8 cellular contexts compared by ENCODE assay signal in the genomic region with DNA sequence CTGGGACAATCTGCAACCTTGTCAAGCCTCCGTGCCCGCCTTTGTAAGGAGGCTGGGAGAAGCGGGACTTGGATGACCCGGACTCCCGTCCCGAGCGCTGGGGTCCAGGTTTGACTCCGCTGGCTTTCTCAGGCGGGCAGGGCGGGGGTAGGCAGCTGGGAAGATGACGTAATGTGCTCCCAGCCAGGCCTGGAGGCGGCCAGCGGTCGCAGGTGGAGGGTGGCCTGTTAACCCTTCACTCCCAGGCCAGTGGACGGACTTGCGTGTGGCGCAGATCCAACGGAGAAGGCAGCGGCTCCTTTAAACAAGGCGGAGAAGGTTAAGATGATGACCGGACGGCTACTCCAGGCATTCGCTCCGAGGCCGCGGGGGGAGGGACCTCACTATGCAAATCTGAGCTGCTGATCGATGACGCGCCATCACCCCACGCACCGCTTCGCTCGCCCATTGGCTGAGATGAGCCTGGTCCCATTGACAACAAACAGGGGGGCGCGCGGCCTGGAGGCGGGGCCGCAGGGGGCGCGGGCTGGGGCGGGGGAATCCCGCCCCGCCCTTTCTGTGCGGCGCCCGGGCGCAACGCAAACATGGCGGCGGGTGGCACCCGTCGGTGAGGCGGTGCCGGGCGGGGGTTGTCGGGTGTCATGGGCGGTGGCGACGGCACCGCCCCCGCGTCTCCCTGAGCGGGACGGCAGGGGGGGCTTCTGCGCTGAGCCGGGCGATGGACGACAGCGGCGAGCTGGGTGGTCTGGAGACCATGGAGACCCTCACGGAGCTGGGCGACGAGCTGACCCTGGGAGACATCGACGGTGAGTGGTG. TPM values are rescaled to one million over a fixed set of nuclear protein-coding genes. Genes with fewer than 3 reads are reported as not detected.
DNase-seq lines count a peak whose midpoint lies in the region; ATAC-seq, FAIRE-seq and TF ChIP-seq lines count a peak whose summit lies in the region.

A gene (plus strand): TSS at position 553 of the 816 bp plus-strand sequence. CDS start 166 bp downstream, at position 719.

- no peaks in the 10 kb centered on the region for H3K27me3 ChIP-seq in adrenal gland
- no peaks in the 10 kb centered on the region for H3K27me3 ChIP-seq in heart left ventricle

- peak within 1 kb of the TSS; percentile 97 for H3K4me3 Mint-ChIP-seq in type B pancreatic cell

- WGBS in adrenal gland, 4 donors: 0 to 1% (median 0%) methylated on average over 5 to 75 of the region's 75 CpGs
- 0 to 1% (median 0%) methylated on average over 31 to 75 of the region's 75 CpGs for WGBS in heart left ventricle, 4 donors

- peaks cover 24% of the 10 kb centered on the region for H3K4me1 Mint-ChIP-seq in type B pancreatic cell (ENCODE audit: unreplicated experiment)

- H3K27ac ChIP-seq in adrenal gland: peak within 1 kb of the TSS; percentile 87 to 99 (median 96)
- H3K27ac ChIP-seq in heart left ventricle: peak within 1 kb of the TSS; percentile 90 to 99 (median 94)

- TF ChIP-seq POLR2A in GM12892 (IDR thresholded peaks at IDR 0.05; ENCODE audit: low read depth, low read length): peak; percentile 89
- peak; percentile 75 to 88 for TF ChIP-seq POLR2A in adrenal gland (IDR thresholded peaks at IDR 0.05)
- TF ChIP-seq POLR2A in heart left ventricle (IDR thresholded peaks at IDR 0.05): peak in 1 of 2 donors; percentile 74

- no peaks in the 10 kb centered on the region for H3K27me3 Mint-ChIP-seq in type B pancreatic cell

- FAIRE-seq in GM12892 (lab: Jason Lieb, UNC): peak; percentile 100

- H3K27ac Mint-ChIP-seq in type B pancreatic cell: peak within 1 kb of the TSS; percentile 98

- DNase-seq in GM12892 (ENCODE audit: insufficient read length): peak; percentile 94
- peak; percentile 99 for DNase-seq in NCI-H146 (lab: John Stamatoyannopoulos, UW)
- DNase-seq in T-helper 1 cell: peak; percentile 96 to 99 (median 98)
- DNase-seq in adrenal gland: peak; percentile 100
- peak; percentile 100 for DNase-seq in heart left ventricle
- DNase-seq in pons (ENCODE audit: low spot score): peak; percentile 99
- peak; percentile 99 for DNase-seq in type B pancreatic cell (ENCODE audit: extremely low spot score, unreplicated experiment)

- H3K36me3 ChIP-seq in adrenal gland (replicated peaks in 1 of 2) (peaks cover 0 to 20% of the 10 kb centered on the region in 2 donors), heart left ventricle (peaks cover 0 to 18% (median 13%) of the 10 kb centered on the region in 9 donors)

- peaks cover 20% of the 10 kb centered on the region for H3K36me3 Mint-ChIP-seq in type B pancreatic cell

- H3K4me3 ChIP-seq in adrenal gland: peak within 1 kb of the TSS; percentile 26 to 91 (median 69)
- H3K4me3 ChIP-seq in heart left ventricle: peak within 1 kb of the TSS; percentile 76 to 99 (median 96)

- ATAC-seq in HG02852 (IDR thresholded peaks at IDR 0.05; ENCODE audit: unreplicated experiment) (peak; percentile 83), heart left ventricle (peak; percentile 97 to 99 (median 98))

- H3K9me3 Mint-ChIP-seq in type B pancreatic cell: no peaks in the 10 kb centered on the region

- intact Hi-C loops in adrenal gland (cut with DNase I) (no loop called here), heart left ventricle (cut with DNase I) (loop anchor here in 4 of 10 donors (1.0 to 10.0 kb wide), 5 partner anchors 32 to 242 kb away; a partner anchor contains a TSS)

- TF ChIP-seq CTCF in adrenal gland (IDR thresholded peaks at IDR 0.05) (peak in 2 of 6 experiments; percentile 9 to 14), heart left ventricle (IDR thresholded peaks at IDR 0.05) (peak in 3 of 12 donors; percentile 8 to 21 (median 17)), type B pancreatic cell (conservative IDR thresholded peaks at IDR 0.05) (no peak)

- H3K4me1 ChIP-seq in adrenal gland (replicated peaks in 1 of 2) (peaks cover 26 to 42% of the 10 kb centered on the region in 2 donors), heart left ventricle (peaks cover 0 to 38% (median 13%) of the 10 kb centered on the region in 12 donors)

- H3K9me3 ChIP-seq in adrenal gland (replicated peaks in 1 of 3) (no peaks in the 10 kb centered on the region), heart left ventricle (no peaks in the 10 kb centered on the region)

RNA-seq across cellular contexts. Expression of the gene that starts here (rescaled TPM):
- 99.3 TPM for polyA plus RNA-seq in GM12892 (2012; ENCODE audit: missing spikeins)
- total RNA-seq in adrenal gland (100 to 1,000 TPM; 113 to 263 (median 156) TPM), heart left ventricle (100 to 1,000 TPM in 3 of 9 donors, 10 to 100 TPM in 6; 49.1 to 109 (median 73.0) TPM), type B pancreatic cell (ENCODE audit: low replicate concordance) (110 and 119 TPM in 2 replicates)
- polyA plus RNA-seq in adrenal gland (100 to 1,000 TPM in 2 of 3 donors, 10 to 100 TPM in 1; 85.7 to 209 (median 104) TPM), heart left ventricle (100 to 1,000 TPM in 1 of 2 donors, 10 to 100 TPM in 1; 39.4 to 115 TPM)

Comparison
In these comparisons a context has a peak if more than half of its experiments do, and no peak if none do; other contexts are left out.
1. Peak in every context shown above with its lines: DNase-seq, ATAC-seq, H3K4me3 ChIP-seq and H3K27ac ChIP-seq.